In the genomic region with DNA sequence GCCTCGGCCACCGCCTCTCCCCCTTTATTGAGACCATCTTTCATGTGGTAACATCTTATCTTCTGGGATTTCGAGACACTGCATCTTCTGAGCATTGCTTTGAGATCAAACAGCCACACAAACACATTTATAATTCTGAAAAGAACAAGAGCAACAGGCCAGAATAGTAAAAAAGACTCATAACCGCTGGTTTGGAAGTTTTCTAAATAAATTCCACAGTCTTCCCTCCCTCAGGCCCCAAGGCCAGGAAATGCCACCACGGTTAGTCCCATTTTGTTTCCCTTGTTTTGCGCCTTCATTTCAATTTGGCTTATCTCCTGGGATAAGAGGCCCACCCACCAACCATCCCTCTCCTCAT, we compare ENCODE assay signal across 8 cellular contexts. TPM values are rescaled to one million over a fixed set of nuclear protein-coding genes. Genes with fewer than 3 reads are reported as not detected.
DNase-seq lines count a peak whose midpoint lies in the region; ATAC-seq and TF ChIP-seq lines count a peak whose summit lies in the region.

No MANE protein-coding gene starts in this region.

- TF ChIP-seq CTCF in coronary artery (IDR thresholded peaks at IDR 0.05) = no peak
- no peak for TF ChIP-seq CTCF in vagina (IDR thresholded peaks at IDR 0.05)
- no peak for TF ChIP-seq CTCF in omental fat pad (IDR thresholded peaks at IDR 0.05)

- H3K9me3 ChIP-seq in right cardiac atrium (ENCODE audit: control insufficient read depth, low read length) (no peaks in the 10 kb centered on the region), vagina (no peaks in the 10 kb centered on the region)
- H3K9me3 ChIP-seq in naive thymus-derived CD4-positive, alpha-beta T cell (ENCODE audit: control insufficient read depth in 2 of 3, low read length in 3 of 3) = no peaks in the 10 kb centered on the region

- POLR2A ChIA-PET in naive thymus-derived CD4-positive, alpha-beta T cell (lab: Charles Lee) = interaction anchor here (1.0 to 4.8 kb wide), 8 partner anchors 11 to 105 kb away, joined by 3 to 32 read pairs (median 8); a partner anchor contains a TSS

- no peak overlapping the region for H3K4me3 ChIP-seq in right cardiac atrium (ENCODE audit: low read length)
- no peak overlapping the region for H3K4me3 ChIP-seq in coronary artery
- peak overlapping the region; percentile 56 for H3K4me3 ChIP-seq in naive thymus-derived CD4-positive, alpha-beta T cell (ENCODE audit: low read length)
- no peak overlapping the region for H3K4me3 ChIP-seq in vagina

- no peak for DNase-seq in right cardiac atrium
- DNase-seq in left ventricle myocardium superior = no peak
- DNase-seq in coronary artery (ENCODE audit: low spot score) = no peak
- peak in 1 of 9 donors; percentile 48 for DNase-seq in naive thymus-derived CD4-positive, alpha-beta T cell
- no peak for DNase-seq in vagina (ENCODE audit: extremely low spot score in 2 of 2)
- no peak for DNase-seq in omental fat pad (ENCODE audit: low spot score)
- DNase-seq in GM19240 (ENCODE audit: insufficient read length, low spot score) = no peak

- intact Hi-C loops in right cardiac atrium (cut with DNase I) (no loop called here), left ventricle myocardium superior (cut with micrococcal nuclease) (no loop called here), vagina (cut with DNase I) (no loop called here)
- intact Hi-C loops in naive thymus-derived CD4-positive, alpha-beta T cell (cut with micrococcal nuclease) = loop anchor here (1.0 to 10.0 kb wide), 7 partner anchors 11 to 353 kb away; a partner anchor contains a TSS

- H3K4me1 Mint-ChIP-seq in naive thymus-derived CD4-positive, alpha-beta T cell = peaks cover 43 to 92% (median 75%) of the 10 kb centered on the region in 7 donors

- H3K4me3 Mint-ChIP-seq in naive thymus-derived CD4-positive, alpha-beta T cell = peak overlapping the region; percentile 79 to 97 (median 84)

- peaks cover 0 to 4% (median 0%) of the 10 kb centered on the region in 11 donors for H3K9me3 Mint-ChIP-seq in naive thymus-derived CD4-positive, alpha-beta T cell

- H3K36me3 ChIP-seq in naive thymus-derived CD4-positive, alpha-beta T cell (ENCODE audit: control insufficient read depth in 2 of 3, insufficient read depth in 3 of 3, low read length in 3 of 3) = peaks cover 0 to 9% (median 1%) of the 10 kb centered on the region in 3 experiments
- peaks cover 0 to 5% of the 10 kb centered on the region in 2 donors for H3K36me3 ChIP-seq in vagina

- peak overlapping the region; percentile 79 for H3K27ac ChIP-seq in right cardiac atrium (ENCODE audit: low read length)
- H3K27ac ChIP-seq in coronary artery = peak overlapping the region; percentile 48 to 53
- peak overlapping the region; percentile 89 for H3K27ac ChIP-seq in naive thymus-derived CD4-positive, alpha-beta T cell (ENCODE audit: low read depth, low read length)
- peak overlapping the region; percentile 93 for H3K27ac ChIP-seq in vagina

- H3K36me3 Mint-ChIP-seq in naive thymus-derived CD4-positive, alpha-beta T cell = peaks cover 10 to 32% (median 26%) of the 10 kb centered on the region in 5 donors

- peaks cover 0 to 2% (median 0%) of the 10 kb centered on the region in 5 donors for H3K27me3 Mint-ChIP-seq in naive thymus-derived CD4-positive, alpha-beta T cell

- ATAC-seq in right cardiac atrium (no peak), left ventricle myocardium superior (no peak), GM18498 (IDR thresholded peaks at IDR 0.05; ENCODE audit: unreplicated experiment) (no peak), omental fat pad (ENCODE audit: low FRiP score) (no peak)
- peak; percentile 3 for ATAC-seq in naive thymus-derived CD4-positive, alpha-beta T cell

- no peak for TF ChIP-seq POLR2A in vagina (IDR thresholded peaks at IDR 0.05)

- H3K4me1 ChIP-seq in right cardiac atrium (ENCODE audit: control insufficient read depth, insufficient read depth, low read length) = peaks cover 5% of the 10 kb centered on the region
- peaks cover 67 to 83% of the 10 kb centered on the region in 2 donors for H3K4me1 ChIP-seq in naive thymus-derived CD4-positive, alpha-beta T cell (ENCODE audit: control insufficient read depth in 2 of 2, insufficient read depth in 2 of 2, low read length in 2 of 2)
- peaks cover 83% of the 10 kb centered on the region for H3K4me1 ChIP-seq in vagina

- WGBS in right cardiac atrium = 67% methylated on average over 6 of the region's 6 CpGs

- H3K27ac Mint-ChIP-seq in naive thymus-derived CD4-positive, alpha-beta T cell = peak overlapping the region; percentile 92 to 99 (median 99)

- CTCF ChIA-PET in naive thymus-derived CD4-positive, alpha-beta T cell (lab: Charles Lee) = interaction anchor here (0.7 to 4.5 kb wide), 5 partner anchors 28 to 260 kb away, joined by 3 to 22 read pairs (median 3); no protein-coding TSS in a partner anchor

- H3K27me3 ChIP-seq in right cardiac atrium (ENCODE audit: control insufficient read depth, insufficient read depth) (no peaks in the 10 kb centered on the region), vagina (no peaks in the 10 kb centered on the region)
- H3K27me3 ChIP-seq in naive thymus-derived CD4-positive, alpha-beta T cell (ENCODE audit: control insufficient read depth in 2 of 2, insufficient read depth in 2 of 2, low read length in 2 of 2) = no peaks in the 10 kb centered on the region

RNA-seq across cellular contexts. Expression of a gene that starts 25.3 kb away (rescaled TPM):
- total RNA-seq in right cardiac atrium (10 to 100 TPM; 54.0 to 76.5 (median 65.3) TPM), left ventricle myocardium superior (70.8 TPM), vagina (111 TPM), omental fat pad (100 to 1,000 TPM in 2 of 4 donors, 10 to 100 TPM in 2; 69.8 to 196 (median 103) TPM)
- 25.7 TPM for polyA plus RNA-seq in right cardiac atrium
- 100 to 1,000 TPM; 126 to 278 (median 208) TPM for total RNA-seq in naive thymus-derived CD4-positive, alpha-beta T cell
- 100 to 1,000 TPM; 525 to 563 TPM for polyA plus RNA-seq in naive thymus-derived CD4-positive, alpha-beta T cell

Comparison
In these comparisons a context has a peak if more than half of its experiments do, and no peak if none do; other contexts are left out.
1. intact Hi-C loops: an anchor here in naive thymus-derived CD4-positive, alpha-beta T cell (1.0 to 10.0 kb wide); none called in right cardiac atrium, left ventricle myocardium superior and vagina.